8 cellular contexts compared by ENCODE assay signal in genomic region chr9:16133556-16134227, GRCh38.
A peak's percentile ranks its signal among the peaks of the same experiment; 100 is the strongest.
DNase-seq lines count a peak whose midpoint lies in the region; ATAC-seq and TF ChIP-seq lines count a peak whose summit lies in the region.

No MANE protein-coding gene starts in this region.

- no peak overlapping the region for H3K4me3 Mint-ChIP-seq in CD14-positive monocyte
- H3K4me3 Mint-ChIP-seq in stimulated activated naive B cell treated with anti-CD40 and anti-IgM and Interleukin-4, amounts not matched to agents 10 μg/mL and 1 μg/mL and 100 μg/mL, for 72 hours = no peak overlapping the region

- peaks cover 5% of the 10 kb centered on the region for H3K4me1 Mint-ChIP-seq in CD14-positive monocyte
- H3K4me1 Mint-ChIP-seq in stimulated activated naive B cell treated with anti-CD40 and anti-IgM and Interleukin-4, amounts not matched to agents 10 μg/mL and 1 μg/mL and 100 μg/mL, for 72 hours = no peaks in the 10 kb centered on the region

- ATAC-seq in GM18498 (IDR thresholded peaks at IDR 0.05; ENCODE audit: unreplicated experiment) = peak; percentile 87
- peak; percentile 85 for ATAC-seq in HG02678 (IDR thresholded peaks at IDR 0.05; ENCODE audit: unreplicated experiment)
- peak; percentile 62 to 70 for ATAC-seq in stimulated activated naive B cell treated with anti-CD40 and anti-IgM and Interleukin-4, amounts not matched to agents 10 μg/mL and 1 μg/mL and 100 μg/mL, for 72 hours (replicated peaks)

- H3K27me3 Mint-ChIP-seq in CD14-positive monocyte (ENCODE audit: low read depth in 3 of 3) = no peaks in the 10 kb centered on the region
- peaks cover 0 to 9% of the 10 kb centered on the region in 2 donors for H3K27me3 Mint-ChIP-seq in stimulated activated naive B cell treated with anti-CD40 and anti-IgM and Interleukin-4, amounts not matched to agents 10 μg/mL and 1 μg/mL and 100 μg/mL, for 72 hours

- H3K36me3 Mint-ChIP-seq in CD14-positive monocyte = no peaks in the 10 kb centered on the region
- no peaks in the 10 kb centered on the region for H3K36me3 Mint-ChIP-seq in stimulated activated naive B cell treated with anti-CD40 and anti-IgM and Interleukin-4, amounts not matched to agents 10 μg/mL and 1 μg/mL and 100 μg/mL, for 72 hours

- TF ChIP-seq CTCF in CD14-positive monocyte (IDR thresholded peaks at IDR 0.05) (peak; percentile 70), NB4 (IDR thresholded peaks at IDR 0.05; ENCODE audit: low read depth, low read length) (peak; percentile 79)

- no peak for TF ChIP-seq POLR2A in NB4 (IDR thresholded peaks at IDR 0.05; ENCODE audit: extremely low read depth, insufficient read length)

- DNase-seq in CD14-positive monocyte (ENCODE audit: low spot score) (no peak), NB4 (ENCODE audit: low read depth) (peak; percentile 82), hepatic stellate cell (ENCODE audit: low spot score) (peak; percentile 59), T1000 (lab: John Stamatoyannopoulos, UW) (no peak)
- peak; percentile 1 to 6 for DNase-seq in activated CD4-positive, alpha-beta T cell treated with anti-CD3 and anti-CD28 coated beads, Interleukin-2, amount 50 U/mL, for 48 hours
- no peak for DNase-seq in stimulated activated naive B cell treated with anti-CD40 and anti-IgM and Interleukin-4, amounts not matched to agents 10 μg/mL and 1 μg/mL and 100 μg/mL, for 72 hours

- H3K9me3 Mint-ChIP-seq in CD14-positive monocyte = no peaks in the 10 kb centered on the region
- H3K9me3 Mint-ChIP-seq in stimulated activated naive B cell treated with anti-CD40 and anti-IgM and Interleukin-4, amounts not matched to agents 10 μg/mL and 1 μg/mL and 100 μg/mL, for 72 hours = no peaks in the 10 kb centered on the region

- intact Hi-C loops in CD14-positive monocyte (cut with micrococcal nuclease) = no loop called here

- H3K27ac Mint-ChIP-seq in CD14-positive monocyte = no peak overlapping the region
- H3K27ac Mint-ChIP-seq in stimulated activated naive B cell treated with anti-CD40 and anti-IgM and Interleukin-4, amounts not matched to agents 10 μg/mL and 1 μg/mL and 100 μg/mL, for 72 hours = no peak overlapping the region

- no peak overlapping the region for H3K4me3 ChIP-seq in NB4 (ENCODE audit: low read depth, low read length)

Comparison
In these comparisons a context has a peak if more than half of its experiments do, and no peak if none do; other contexts are left out.
1. DNase-seq: peak in NB4 (single experiment), activated CD4-positive, alpha-beta T cell treated with anti-CD3 and anti-CD28 coated beads, Interleukin-2, amount 50 U/mL, for 48 hours (2 of 2) and hepatic stellate cell (single experiment); none in CD14-positive monocyte (single experiment), stimulated activated naive B cell treated with anti-CD40 and anti-IgM and Interleukin-4, amounts not matched to agents 10 μg/mL and 1 μg/mL and 100 μg/mL, for 72 hours (single experiment) and T1000 (single experiment).
2. Peak in every context shown above with its lines, with median percentiles within 50 percentile points of each other: ATAC-seq.